Comparison of ENCODE assay signal across 9 cellular contexts in genomic region chr3:133038089-133038730, GRCh38. TPM values are rescaled to one million over a fixed set of nuclear protein-coding genes. Genes with fewer than 3 reads are reported as not detected.
DNase-seq lines count a peak whose midpoint lies in the region; TF ChIP-seq lines count a peak whose summit lies in the region.
"Had no signal": no experiment of that assay in that cellular context is flagged by ENCODE, and none has a peak within 500 bp of the region (broad histone marks: within the 10 kb centered on the region; RNA-seq: fewer than 3 reads in every experiment).

TMEM108 (plus strand) TSS chr3:133038391.

- peaks cover 20% of the 10 kb centered on the region for H3K27me3 ChIP-seq in fibroblast of lung (ENCODE audit: control insufficient read depth, insufficient read depth, low read length)
- peaks cover 28% of the 10 kb centered on the region for H3K27me3 ChIP-seq in mucosa of stomach (ENCODE audit: control insufficient read depth, insufficient read depth, low read length)

- H3K27ac ChIP-seq in fibroblast of lung (ENCODE audit: insufficient read depth, low read length) (no peak within 1 kb of the TSS), temporal lobe (ENCODE audit: low read depth, low read length) (no peak within 1 kb of the TSS)

- POLR2A ChIA-PET in activated CD4-positive, alpha-beta memory T cell treated with anti-CD3 and anti-CD28 coated beads for 36 hours (lab: Charles Lee): no interaction called here

- H3K9me3 Mint-ChIP-seq in activated CD4-positive, alpha-beta memory T cell treated with anti-CD3 and anti-CD28 coated beads for 36 hours: no peaks in the 10 kb centered on the region

- H3K4me2 ChIP-seq in fibroblast of lung (ENCODE audit: extremely low read depth, insufficient read depth, low read length): peak within 1 kb of the TSS; percentile 83

- peaks cover 5% of the 10 kb centered on the region for H3K4me1 Mint-ChIP-seq in activated CD4-positive, alpha-beta memory T cell treated with anti-CD3 and anti-CD28 coated beads for 36 hours (ENCODE audit: low read depth)

- intact Hi-C loops in activated CD4-positive, alpha-beta memory T cell treated with anti-CD3 and anti-CD28 coated beads for 36 hours (cut with micrococcal nuclease): loop anchor here (5.0 kb wide), 1 partner anchor 311 kb away; no protein-coding TSS in a partner anchor

- TF ChIP-seq CTCF in GM13977 (IDR thresholded peaks at IDR 0.05; ENCODE audit: extremely low read depth, insufficient read depth, missing control alignments) (no peak), fibroblast of lung (conservative IDR thresholded peaks at IDR 0.05 in 1 of 2, IDR thresholded peaks at IDR 0.05 in 1 of 2; ENCODE audit: low read depth in 1 of 2, low read length in 2 of 2) (no peak)

- no peak within 1 kb of the TSS for H3K9ac ChIP-seq in fibroblast of lung (ENCODE audit: insufficient read depth, low read length)
- peak within 1 kb of the TSS; percentile 59 for H3K9ac ChIP-seq in mucosa of stomach (ENCODE audit: low read length)

- H2AFZ ChIP-seq in fibroblast of lung (ENCODE audit: low read length): peak within 1 kb of the TSS; percentile 45

- CTCF ChIA-PET in activated CD4-positive, alpha-beta memory T cell treated with anti-CD3 and anti-CD28 coated beads for 36 hours (lab: Charles Lee): interaction anchor here (1.1 kb wide), 1 partner anchor 312 kb away, joined by 3 read pairs; no protein-coding TSS in a partner anchor

- H3K4me3 ChIP-seq in fibroblast of lung (replicated peaks in 1 of 4; ENCODE audit: control extremely low read depth in 1 of 4, insufficient read depth in 1 of 4, low read depth in 3 of 4, low read length in 4 of 4) (peak within 1 kb of the TSS; percentile 15 to 73 (median 56)), mucosa of stomach (ENCODE audit: low read length) (peak within 1 kb of the TSS; percentile 40)

- peaks cover 39% of the 10 kb centered on the region for H3K27me3 Mint-ChIP-seq in activated CD4-positive, alpha-beta memory T cell treated with anti-CD3 and anti-CD28 coated beads for 36 hours

- DNase-seq in GM13977 (ENCODE audit: low spot score): peak; percentile 45
- DNase-seq in NCI-H146 treated with DMSO at 0.1 percent for 48 hours (lab: John Stamatoyannopoulos, UW; ENCODE audit: unreplicated experiment): peak; percentile 97
- peak; percentile 40 for DNase-seq in activated CD4-positive, alpha-beta memory T cell treated with anti-CD3 and anti-CD28 coated beads for 36 hours
- DNase-seq in fibroblast of lung (ENCODE audit: low read depth in 2 of 2): peak; percentile 44 to 70
- no peak for DNase-seq in A172 (ENCODE audit: low spot score)
- DNase-seq in NK-92 (lab: John Stamatoyannopoulos, UW; ENCODE audit: unreplicated experiment): no peak

- H3K36me3 ChIP-seq in fibroblast of lung (ENCODE audit: control insufficient read depth, insufficient read depth, low read length) (no peaks in the 10 kb centered on the region), mucosa of stomach (ENCODE audit: control insufficient read depth, insufficient read depth, low read length) (no peaks in the 10 kb centered on the region)

- no peaks in the 10 kb centered on the region for H3K36me3 Mint-ChIP-seq in activated CD4-positive, alpha-beta memory T cell treated with anti-CD3 and anti-CD28 coated beads for 36 hours

- H3K4me3 Mint-ChIP-seq in activated CD4-positive, alpha-beta memory T cell treated with anti-CD3 and anti-CD28 coated beads for 36 hours: no peak within 1 kb of the TSS

- in situ Hi-C loops in GM13977 (cut with MboI; ENCODE audit: low pct_unique_long_range_greater_than_20kb, low sequenced_read_pairs, unreplicated experiment): loop anchor here (25.0 kb wide), 1 partner anchor 349 kb away; no protein-coding TSS in a partner anchor

- H3K27ac Mint-ChIP-seq in activated CD4-positive, alpha-beta memory T cell treated with anti-CD3 and anti-CD28 coated beads for 36 hours: no peak within 1 kb of the TSS

- peaks cover 2% of the 10 kb centered on the region for H3K4me1 ChIP-seq in fibroblast of lung (ENCODE audit: control insufficient read depth, extremely low read depth, insufficient read depth, low read length)
- peaks cover 23% of the 10 kb centered on the region for H3K4me1 ChIP-seq in mucosa of stomach (ENCODE audit: control insufficient read depth, insufficient read depth, low read length)

- H3K9me3 ChIP-seq in fibroblast of lung (ENCODE audit: control insufficient read depth, insufficient read depth, low read depth, low read length) (no peaks in the 10 kb centered on the region), mucosa of stomach (ENCODE audit: control insufficient read depth, low read length) (no peaks in the 10 kb centered on the region)

- H4K20me1 ChIP-seq in fibroblast of lung (ENCODE audit: control insufficient read depth, extremely low read depth, insufficient read depth, low read length): no peaks in the 10 kb centered on the region

- H3K79me2 ChIP-seq in fibroblast of lung (ENCODE audit: control insufficient read depth, insufficient read depth, low read length): no peaks in the 10 kb centered on the region

RNA-seq across cellular contexts. Expression of gene TMEM108, which starts in this region (rescaled TPM):
- not detected for total RNA-seq in activated CD4-positive, alpha-beta memory T cell treated with anti-CD3 and anti-CD28 coated beads for 36 hours
- total RNA-seq in fibroblast of lung (under 0.01 and 0.17 TPM in 2 replicates), temporal lobe (18.4 TPM)
- polyA plus RNA-seq in fibroblast of lung: 0.10 and 0.27 TPM in 2 replicates
- polyA plus RNA-seq in fibroblast of lung (2012): 0.10 and 0.21 TPM in 2 replicates
- polyA minus RNA-seq in fibroblast of lung (ENCODE audit: low replicate concordance): 0.70 TPM in 1 of 2 replicates, not detected in the other
- not detected in 2 replicates for total RNA-seq in A172 (2014; rRNA removed; shearing (Covaris generic))
- total RNA-seq: T-helper 1 cell treated with Interleukin-12 subunit alpha and Interleukin-12 subunit beta and Interleukin-4 antibody, amounts not matched to agents 30 ng/mL and 1 ng/mL, for 36 hours had no signal

Comparison
In these comparisons a context has a peak if more than half of its experiments do, and no peak if none do; other contexts are left out.
1. RNA of gene TMEM108 (total RNA-seq): 18.4 TPM in temporal lobe (single experiment); under 0.01 to 0.17 TPM in fibroblast of lung, not detected in activated CD4-positive, alpha-beta memory T cell treated with anti-CD3 and anti-CD28 coated beads for 36 hours and not detected in A172; every median in the first group is over 10 times any median in the second.
2. Peak in DNase-seq in activated CD4-positive, alpha-beta memory T cell treated with anti-CD3 and anti-CD28 coated beads for 36 hours; RNA of the gene not detected or under 1 TPM.
3. Peak in DNase-seq, H3K4me3 ChIP-seq and H3K4me2 ChIP-seq in fibroblast of lung; RNA of the gene not detected or under 1 TPM.
4. DNase-seq: peak in GM13977 (single experiment) and NCI-H146 treated with DMSO at 0.1 percent for 48 hours (single experiment); none in A172 (single experiment) and NK-92 (single experiment).